In the genomic region with DNA sequence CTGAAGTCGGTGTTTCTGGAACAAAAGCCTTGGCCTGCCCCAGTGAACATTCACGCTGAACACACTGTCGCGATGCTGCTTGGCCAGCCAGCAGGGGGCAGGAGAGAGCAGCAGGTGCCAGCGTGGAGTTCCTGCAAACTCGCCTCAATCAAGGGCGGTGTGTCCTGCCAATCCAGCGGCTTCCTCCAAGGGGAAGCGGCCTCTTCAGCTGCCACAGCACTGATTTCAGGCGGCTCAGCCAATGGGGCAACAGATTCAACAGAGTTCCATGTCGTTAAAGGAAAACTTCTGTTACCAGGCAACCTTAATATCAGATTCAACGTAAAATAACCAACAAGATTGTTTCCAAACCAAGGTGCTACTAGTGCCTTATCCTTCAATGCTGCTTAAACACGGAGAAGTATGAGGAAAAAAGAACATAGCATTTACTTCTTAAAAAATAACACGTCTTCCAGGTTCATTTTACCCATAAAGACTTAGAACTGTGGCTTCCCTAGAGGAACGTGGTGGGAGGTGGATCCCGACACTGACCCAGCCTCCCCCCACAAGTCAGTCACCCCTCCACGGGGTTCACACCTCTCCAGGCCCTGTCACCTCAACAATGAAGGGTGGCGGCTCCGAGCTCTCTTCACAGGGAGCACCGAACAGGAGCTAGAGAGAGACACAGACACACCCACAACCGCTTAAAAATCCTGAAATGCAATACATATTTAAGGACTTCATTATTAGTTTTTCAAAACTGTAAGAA, we compare ENCODE assay signal across 8 cellular contexts.
DNase-seq lines count a peak whose midpoint lies in the region; ATAC-seq and TF ChIP-seq lines count a peak whose summit lies in the region.

No MANE protein-coding gene starts in this region.

- no peak overlapping the region for H3K27ac Mint-ChIP-seq in central memory CD8-positive, alpha-beta T cell (ENCODE audit: low read depth)

- TF ChIP-seq CTCF in kidney epithelial cell (IDR thresholded peaks at IDR 0.05; ENCODE audit: insufficient read depth, low read length, poor library complexity, severe bottlenecking), result peak; percentile 97

- DNase-seq in DMS79 (lab: John Stamatoyannopoulos, UW) (peak; percentile 82), NCI-H2196 treated with DMSO at 0.1 percent for 48 hours (lab: John Stamatoyannopoulos, UW; ENCODE audit: unreplicated experiment) (peak; percentile 36), kidney epithelial cell (ENCODE audit: low read depth) (peak; percentile 80)
- peak; percentile 86 for DNase-seq in activated CD4-positive, CD25-positive, alpha-beta regulatory T cell treated with anti-CD3 and anti-CD28 coated beads, Interleukin-2, amount 50 U/mL, for 72 hours
- DNase-seq in central memory CD8-positive, alpha-beta T cell (ENCODE audit: low spot score in 2 of 2), result peak; percentile 57 to 65
- peak; percentile 89 for DNase-seq in stimulated activated CD4-positive, alpha-beta T cell treated with anti-CD3 and anti-CD28 coated beads, Interleukin-15, amount 100 ng/mL, for 24 hours

- H3K36me3 ChIP-seq in kidney epithelial cell (ENCODE audit: control insufficient read depth, insufficient read depth, low read length), result no peaks in the 10 kb centered on the region

- peaks cover 22% of the 10 kb centered on the region for H3K4me1 Mint-ChIP-seq in central memory CD8-positive, alpha-beta T cell

- ATAC-seq in HG02610 (IDR thresholded peaks at IDR 0.05; ENCODE audit: unreplicated experiment) (peak; percentile 36), GM21737 (IDR thresholded peaks at IDR 0.05; ENCODE audit: unreplicated experiment) (no peak)
- ATAC-seq in central memory CD8-positive, alpha-beta T cell (replicated peaks; ENCODE audit: extremely low read depth, poor library complexity, severe bottlenecking), result peak; percentile 61

- no peak overlapping the region for H3K4me3 Mint-ChIP-seq in central memory CD8-positive, alpha-beta T cell

- H3K27me3 Mint-ChIP-seq in central memory CD8-positive, alpha-beta T cell, result peaks cover 16% of the 10 kb centered on the region

- no peak overlapping the region for H3K4me3 ChIP-seq in kidney epithelial cell (ENCODE audit: low read depth, low read length)

- H3K36me3 Mint-ChIP-seq in central memory CD8-positive, alpha-beta T cell (ENCODE audit: insufficient read depth), result peaks cover 4% of the 10 kb centered on the region

- no peaks in the 10 kb centered on the region for H3K27me3 ChIP-seq in kidney epithelial cell (ENCODE audit: control insufficient read depth, insufficient read depth, low read length)

- no peaks in the 10 kb centered on the region for H3K9me3 Mint-ChIP-seq in central memory CD8-positive, alpha-beta T cell

Comparison
In these comparisons a context has a peak if more than half of its experiments do, and no peak if none do; other contexts are left out.
1. DNase-seq: peak in every context shown above with its lines; median percentile 89 in stimulated activated CD4-positive, alpha-beta T cell treated with anti-CD3 and anti-CD28 coated beads, Interleukin-15, amount 100 ng/mL, for 24 hours; 86 in activated CD4-positive, CD25-positive, alpha-beta regulatory T cell treated with anti-CD3 and anti-CD28 coated beads, Interleukin-2, amount 50 U/mL, for 72 hours; 82 in DMS79; 80 in kidney epithelial cell; 61 in central memory CD8-positive, alpha-beta T cell; 36 in NCI-H2196 treated with DMSO at 0.1 percent for 48 hours.